In genomic region chr5:157827429-157827828, GRCh38 we compare ENCODE assay signal across 13 cellular contexts. TPM values are rescaled to one million over a fixed set of nuclear protein-coding genes. Genes with fewer than 3 reads are reported as not detected.
DNase-seq lines count a peak whose midpoint lies in the region; ATAC-seq and TF ChIP-seq lines count a peak whose summit lies in the region.
"Had no signal": no experiment of that assay in that cellular context is flagged by ENCODE, and none has a peak within 500 bp of the region (broad histone marks: within the 10 kb centered on the region; RNA-seq: fewer than 3 reads in every experiment).

No MANE protein-coding gene starts in this region.

- H3K36me3 ChIP-seq in vagina (no peaks in the 10 kb centered on the region), thyroid gland (no peaks in the 10 kb centered on the region), aorta (ENCODE audit: control insufficient read depth in 1 of 2, insufficient read depth in 2 of 2, low read length in 1 of 2) (no peaks in the 10 kb centered on the region)
- H3K36me3 ChIP-seq: neural progenitor cell, thoracic aorta had no signal

- no peaks in the 10 kb centered on the region for H3K9me3 ChIP-seq in vagina
- no peaks in the 10 kb centered on the region for H3K9me3 ChIP-seq in thyroid gland
- H3K9me3 ChIP-seq in aorta (ENCODE audit: control insufficient read depth, low read length) = no peaks in the 10 kb centered on the region
- H3K9me3 ChIP-seq: thoracic aorta had no signal

- no peak overlapping the region for H3K4me3 ChIP-seq in vagina
- H3K4me3 ChIP-seq in thyroid gland (replicated peaks in 1 of 3) = no peak overlapping the region
- no peak overlapping the region for H3K4me3 ChIP-seq in aorta (ENCODE audit: low read length in 2 of 2)
- H3K4me3 ChIP-seq: neural progenitor cell, thoracic aorta had no signal

- peaks cover 35% of the 10 kb centered on the region for H3K4me1 ChIP-seq in vagina
- H3K4me1 ChIP-seq in thyroid gland = peaks cover 8 to 23% of the 10 kb centered on the region in 2 donors
- peaks cover 0 to 2% of the 10 kb centered on the region in 2 donors for H3K4me1 ChIP-seq in aorta (ENCODE audit: control insufficient read depth in 1 of 2, insufficient read depth in 2 of 2, low read length in 2 of 2)
- H3K4me1 ChIP-seq: neural progenitor cell had no signal

- no peak for DNase-seq in left cardiac atrium
- no peak for DNase-seq in Right ventricle myocardium inferior (ENCODE audit: missing footprints)
- peak; percentile 71 for DNase-seq in dermis blood vessel endothelial cell
- DNase-seq in lung microvascular endothelial cell (ENCODE audit: low read depth in 2 of 2) = peak; percentile 63
- no peak for DNase-seq in vagina (ENCODE audit: extremely low spot score in 2 of 2)
- DNase-seq in thyroid gland = no peak
- DNase-seq in aorta = no peak
- DNase-seq: activated T-cell treated with anti-CD3 and anti-CD28 coated beads, Interleukin-2, amount 50 U/mL, for 1 hour; cortex of kidney; NCI-H2227 treated with DMSO at 0.1 percent for 48 hours had no signal

- WGBS in thyroid gland, 2 donors = 48 to 66% methylated on average over 3 of the region's 3 CpGs
- WGBS in aorta, 2 donors = 14 to 23% methylated on average over 3 of the region's 3 CpGs

- H3K27me3 ChIP-seq in vagina (no peaks in the 10 kb centered on the region), thyroid gland (no peaks in the 10 kb centered on the region), aorta (ENCODE audit: control insufficient read depth in 1 of 2, insufficient read depth in 2 of 2, low read length in 1 of 2) (no peaks in the 10 kb centered on the region)
- H3K27me3 ChIP-seq: neural progenitor cell had no signal

- intact Hi-C loops in left cardiac atrium (cut with DNase I) = no loop called here
- intact Hi-C loops in Right ventricle myocardium inferior (cut with DNase I) = no loop called here
- intact Hi-C loops in vagina (cut with DNase I) = no loop called here
- intact Hi-C loops in thyroid gland (cut with DNase I) = no loop called here
- intact Hi-C loops in aorta (cut with DNase I) = no loop called here

- no peak for TF ChIP-seq POLR2A in vagina (IDR thresholded peaks at IDR 0.05)
- TF ChIP-seq POLR2A in thyroid gland (IDR thresholded peaks at IDR 0.05) = no peak

- no peak for TF ChIP-seq CTCF in vagina (IDR thresholded peaks at IDR 0.05)
- no peak for TF ChIP-seq CTCF in thyroid gland (IDR thresholded peaks at IDR 0.05)

- ATAC-seq in left cardiac atrium (peak; percentile 44 to 47), Right ventricle myocardium inferior (no peak), HG03039 (IDR thresholded peaks at IDR 0.05; ENCODE audit: unreplicated experiment) (no peak), aorta (ENCODE audit: low FRiP score) (no peak)

- peak overlapping the region; percentile 4 for H3K27ac ChIP-seq in vagina
- no peak overlapping the region for H3K27ac ChIP-seq in thyroid gland
- no peak overlapping the region for H3K27ac ChIP-seq in aorta (ENCODE audit: low read depth in 1 of 2, low read length in 2 of 2)
- H3K27ac ChIP-seq: neural progenitor cell had no signal

RNA-seq across cellular contexts. Expression of gene CLINT1, which starts 31.5 kb away (rescaled TPM):
- total RNA-seq in left cardiac atrium (10 to 100 TPM; 54.0 to 72.8 TPM), Right ventricle myocardium inferior (56.5 TPM), dermis blood vessel endothelial cell (92.4 and 131 TPM in 2 replicates), lung microvascular endothelial cell (73.2 and 86.7 TPM in 2 replicates), vagina (126 TPM), thyroid gland (100 to 1,000 TPM; 126 to 198 (median 159) TPM), aorta (10 to 100 TPM; 57.1 to 60.9 TPM)
- 10 to 100 TPM; 31.7 to 31.9 TPM for polyA plus RNA-seq in aorta

Comparison
In these comparisons a context has a peak if more than half of its experiments do, and no peak if none do; other contexts are left out.
1. ATAC-seq: peak in left cardiac atrium (2 of 2); none in Right ventricle myocardium inferior (single experiment), HG03039 (single experiment) and aorta (single experiment).
2. DNase-seq: peak in dermis blood vessel endothelial cell (single experiment) and lung microvascular endothelial cell (2 of 2); none in left cardiac atrium (single experiment), Right ventricle myocardium inferior (single experiment), vagina (0 of 2), thyroid gland (0 of 2) and aorta (0 of 2).